ENCODE assay signal across 8 cellular contexts in genomic region chr3:49553320-49553689, GRCh38. TPM values are rescaled to one million over a fixed set of nuclear protein-coding genes. Genes with fewer than 3 reads are reported as not detected.
DNase-seq lines count a peak whose midpoint lies in the region; ATAC-seq and TF ChIP-seq lines count a peak whose summit lies in the region.

No MANE protein-coding gene starts in this region.

- peak overlapping the region; percentile 65 for H3K4me3 ChIP-seq in iPS-18c (ENCODE audit: insufficient read depth, low read depth, low read length)

- H3K4me3 Mint-ChIP-seq in activated naive CD4-positive, alpha-beta T cell treated with anti-CD3 and anti-CD28 coated beads for 36 hours = peak overlapping the region; percentile 87
- peak overlapping the region; percentile 80 for H3K4me3 Mint-ChIP-seq in activated B cell treated with CpG ODN at 0.5 μM for 24 hours

- no peaks in the 10 kb centered on the region for H3K9me3 ChIP-seq in iPS-18c (ENCODE audit: control insufficient read depth, insufficient read depth, low read length)

- DNase-seq in activated naive CD4-positive, alpha-beta T cell treated with anti-CD3 and anti-CD28 coated beads for 36 hours = no peak
- no peak for DNase-seq in activated naive CD4-positive, alpha-beta T cell treated with anti-CD3 and anti-CD28 coated beads, Interleukin-2, amount 50 U/mL, for 72 hours (ENCODE audit: low spot score in 2 of 2)
- DNase-seq in activated B cell treated with CpG ODN at 0.5 μM for 24 hours (no peak), DMS 273 treated with DMSO at 0.1 percent for 48 hours (lab: John Stamatoyannopoulos, UW) (no peak)

- no peak for ATAC-seq in activated naive CD4-positive, alpha-beta T cell treated with anti-CD3 and anti-CD28 coated beads, Interleukin-2, amount 50 U/mL, for 72 hours
- ATAC-seq in activated B cell treated with CpG ODN at 0.5 μM for 24 hours (ENCODE audit: low read depth) (no peak), GM19023 (IDR thresholded peaks at IDR 0.05; ENCODE audit: unreplicated experiment) (no peak), HG03045 (IDR thresholded peaks at IDR 0.05; ENCODE audit: unreplicated experiment) (no peak)

- no peaks in the 10 kb centered on the region for H3K9me3 Mint-ChIP-seq in activated naive CD4-positive, alpha-beta T cell treated with anti-CD3 and anti-CD28 coated beads for 36 hours
- H3K9me3 Mint-ChIP-seq in activated naive CD4-positive, alpha-beta T cell treated with anti-CD3 and anti-CD28 coated beads, Interleukin-2, amount 50 U/mL, for 72 hours = no peaks in the 10 kb centered on the region
- H3K9me3 Mint-ChIP-seq in activated B cell treated with CpG ODN at 0.5 μM for 24 hours = no peaks in the 10 kb centered on the region

- intact Hi-C loops in activated naive CD4-positive, alpha-beta T cell treated with anti-CD3 and anti-CD28 coated beads for 36 hours (cut with micrococcal nuclease) = no loop called here
- intact Hi-C loops in activated B cell treated with CpG ODN at 0.5 μM for 24 hours (cut with micrococcal nuclease) = no loop called here

- POLR2A ChIA-PET in activated B cell treated with CpG ODN at 0.5 μM for 24 hours (lab: Charles Lee) = no interaction called here

- TF ChIP-seq CTCF in activated B cell treated with CpG ODN at 0.5 μM for 24 hours (IDR thresholded peaks at IDR 0.05) = no peak

- no peak overlapping the region for H3K27ac Mint-ChIP-seq in activated naive CD4-positive, alpha-beta T cell treated with anti-CD3 and anti-CD28 coated beads for 36 hours
- peak overlapping the region in 1 of 2 donors; percentile 88 for H3K27ac Mint-ChIP-seq in activated naive CD4-positive, alpha-beta T cell treated with anti-CD3 and anti-CD28 coated beads, Interleukin-2, amount 50 U/mL, for 72 hours
- no peak overlapping the region for H3K27ac Mint-ChIP-seq in activated B cell treated with CpG ODN at 0.5 μM for 24 hours

- H3K36me3 Mint-ChIP-seq in activated naive CD4-positive, alpha-beta T cell treated with anti-CD3 and anti-CD28 coated beads for 36 hours (ENCODE audit: low read depth) = no peaks in the 10 kb centered on the region
- no peaks in the 10 kb centered on the region for H3K36me3 Mint-ChIP-seq in activated naive CD4-positive, alpha-beta T cell treated with anti-CD3 and anti-CD28 coated beads, Interleukin-2, amount 50 U/mL, for 72 hours
- H3K36me3 Mint-ChIP-seq in activated B cell treated with CpG ODN at 0.5 μM for 24 hours (ENCODE audit: low read depth) = no peaks in the 10 kb centered on the region

- CTCF ChIA-PET in activated naive CD4-positive, alpha-beta T cell treated with anti-CD3 and anti-CD28 coated beads for 36 hours (lab: Charles Lee) = interaction anchor here (2.1 to 7.2 kb wide), 2 partner anchors 13 to 118 kb away, joined by 9 to 43 read pairs; no protein-coding TSS in a partner anchor
- CTCF ChIA-PET in activated B cell treated with CpG ODN at 0.5 μM for 24 hours (lab: Charles Lee) = interaction anchor here (4.3 kb wide), 1 partner anchor 13 kb away, joined by 21 read pairs; no protein-coding TSS in a partner anchor

- H3K27me3 Mint-ChIP-seq in activated naive CD4-positive, alpha-beta T cell treated with anti-CD3 and anti-CD28 coated beads for 36 hours (ENCODE audit: low read depth) = peaks cover 38% of the 10 kb centered on the region
- peaks cover 43% of the 10 kb centered on the region for H3K27me3 Mint-ChIP-seq in activated B cell treated with CpG ODN at 0.5 μM for 24 hours

- peak overlapping the region; percentile 85 for H3K27ac ChIP-seq in temporal lobe (ENCODE audit: low read depth, low read length)

- H3K4me1 Mint-ChIP-seq in activated naive CD4-positive, alpha-beta T cell treated with anti-CD3 and anti-CD28 coated beads for 36 hours (ENCODE audit: low read depth) = peaks cover 12% of the 10 kb centered on the region
- peaks cover 12% of the 10 kb centered on the region for H3K4me1 Mint-ChIP-seq in activated B cell treated with CpG ODN at 0.5 μM for 24 hours

RNA-seq across cellular contexts. Expression of gene BSN, which starts 1.0 kb away (rescaled TPM):
- under 1 TPM; 0.12 to 0.20 TPM for total RNA-seq in activated naive CD4-positive, alpha-beta T cell treated with anti-CD3 and anti-CD28 coated beads for 36 hours
- under 1 TPM; 0.06 to 0.20 TPM for total RNA-seq in activated naive CD4-positive, alpha-beta T cell treated with anti-CD3 and anti-CD28 coated beads, Interleukin-2, amount 50 U/mL, for 72 hours
- 0.15 and 0.69 TPM in 2 replicates for total RNA-seq in activated B cell treated with CpG ODN at 0.5 μM for 24 hours
- 14.3 TPM for total RNA-seq in temporal lobe
